In the genomic region with DNA sequence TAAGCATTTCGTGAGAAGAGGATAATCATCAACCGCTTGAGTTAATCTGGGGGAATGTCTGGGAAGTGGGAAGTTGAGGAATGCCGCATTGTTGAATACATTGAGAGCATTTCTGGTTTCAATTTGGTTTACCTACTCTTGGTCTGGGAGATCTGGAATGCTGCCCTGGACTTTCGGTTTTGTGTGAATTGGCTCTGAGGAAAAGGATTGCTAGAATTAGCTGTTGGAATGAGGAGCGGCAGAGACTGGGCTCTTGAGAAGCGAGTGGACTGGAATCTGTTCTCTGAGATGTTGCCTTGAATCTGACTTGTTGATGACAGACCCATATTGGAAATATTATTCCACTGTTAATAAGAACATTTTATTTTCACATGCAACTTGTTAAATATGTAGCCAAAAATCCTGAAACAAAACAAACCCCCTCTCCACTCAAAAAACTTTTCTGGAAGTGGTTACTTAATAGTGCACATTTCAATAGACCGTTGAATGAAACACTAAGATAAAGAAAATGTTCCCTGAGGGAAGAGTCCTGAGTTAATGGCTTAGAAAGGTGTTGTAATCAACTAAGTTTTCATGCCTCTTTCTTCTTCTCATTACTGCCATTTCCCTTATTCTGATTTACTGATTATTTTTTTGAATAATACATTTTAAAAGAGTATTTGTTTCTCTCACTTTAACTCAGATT, we compare ENCODE assay signal across 9 cellular contexts. TPM values are rescaled to one million over a fixed set of nuclear protein-coding genes. Genes with fewer than 3 reads are reported as not detected.
DNase-seq lines count a peak whose midpoint lies in the region; ATAC-seq and TF ChIP-seq lines count a peak whose summit lies in the region.
"Had no signal": no experiment of that assay in that cellular context is flagged by ENCODE, and none has a peak within 500 bp of the region (broad histone marks: within the 10 kb centered on the region; RNA-seq: fewer than 3 reads in every experiment).

No MANE protein-coding gene starts in this region.

- H3K27me3 ChIP-seq in body of pancreas, result no peaks in the 10 kb centered on the region

- DNase-seq in EL, result peak; percentile 96
- peak; percentile 30 to 52 (median 48) for DNase-seq in body of pancreas
- DNase-seq in islet precursor cell, result peak; percentile 86
- peak; percentile 63 for DNase-seq in sciatic nerve (ENCODE audit: low spot score)
- DNase-seq in NCI-H146 (lab: John Stamatoyannopoulos, UW), result no peak
- DNase-seq in effector memory CD8-positive, alpha-beta T cell, result no peak
- DNase-seq in GM19240 (ENCODE audit: insufficient read length, low spot score), result no peak
- DNase-seq in hippocampal formation (lab: John Stamatoyannopoulos, UW), result no peak
- DNase-seq: NCI-H2081 treated with DMSO at 0.1 percent for 48 hours had no signal

- WGBS in body of pancreas, 2 donors, result 38 to 52% methylated on average over 7 of the region's 7 CpGs

- H3K27me3 Mint-ChIP-seq in effector memory CD8-positive, alpha-beta T cell, result no peaks in the 10 kb centered on the region

- H3K4me1 Mint-ChIP-seq in effector memory CD8-positive, alpha-beta T cell (ENCODE audit: low read depth in 2 of 2), result no peaks in the 10 kb centered on the region

- TF ChIP-seq POLR2A in body of pancreas (IDR thresholded peaks at IDR 0.05), result no peak

- H3K27ac ChIP-seq in body of pancreas, result peak overlapping the region in 2 of 4 donors; percentile 50 to 54

- no peak overlapping the region for H3K27ac Mint-ChIP-seq in effector memory CD8-positive, alpha-beta T cell

- H3K4me3 ChIP-seq in body of pancreas, result no peak overlapping the region

- ATAC-seq in body of pancreas (peak; percentile 64), sciatic nerve (peak; percentile 84)
- ATAC-seq in effector memory CD8-positive, alpha-beta T cell (replicated peaks), result no peak

- H3K4me3 Mint-ChIP-seq in effector memory CD8-positive, alpha-beta T cell, result no peak overlapping the region

- intact Hi-C loops in body of pancreas (cut with DNase I), result no loop called here
- intact Hi-C loops in sciatic nerve (cut with DNase I), result no loop called here

- no peaks in the 10 kb centered on the region for H3K9me3 ChIP-seq in body of pancreas

- no peaks in the 10 kb centered on the region for H3K36me3 ChIP-seq in body of pancreas (replicated peaks in 1 of 2; ENCODE audit: insufficient read depth in 1 of 2, low read depth in 2 of 2)

- TF ChIP-seq CTCF in body of pancreas (IDR thresholded peaks at IDR 0.05), result no peak

- no peaks in the 10 kb centered on the region for H3K9me3 Mint-ChIP-seq in effector memory CD8-positive, alpha-beta T cell

- H3K4me1 ChIP-seq in body of pancreas, result peaks cover 30% of the 10 kb centered on the region

- H3K36me3 Mint-ChIP-seq in effector memory CD8-positive, alpha-beta T cell (ENCODE audit: insufficient read depth), result peaks cover 2% of the 10 kb centered on the region

RNA-seq across cellular contexts. Expression of gene PTPRM, which starts 50.8 kb away (rescaled TPM):
- total RNA-seq in body of pancreas (10 to 100 TPM; 38.2 to 48.0 TPM), sciatic nerve (66.5 TPM)

Comparison
In these comparisons a context has a peak if more than half of its experiments do, and no peak if none do; other contexts are left out.
1. DNase-seq: peak in EL (single experiment), body of pancreas (4 of 4), islet precursor cell (single experiment) and sciatic nerve (single experiment); none in NCI-H146 (single experiment), effector memory CD8-positive, alpha-beta T cell (0 of 3), GM19240 (single experiment) and hippocampal formation (0 of 2).